In the genomic region with DNA sequence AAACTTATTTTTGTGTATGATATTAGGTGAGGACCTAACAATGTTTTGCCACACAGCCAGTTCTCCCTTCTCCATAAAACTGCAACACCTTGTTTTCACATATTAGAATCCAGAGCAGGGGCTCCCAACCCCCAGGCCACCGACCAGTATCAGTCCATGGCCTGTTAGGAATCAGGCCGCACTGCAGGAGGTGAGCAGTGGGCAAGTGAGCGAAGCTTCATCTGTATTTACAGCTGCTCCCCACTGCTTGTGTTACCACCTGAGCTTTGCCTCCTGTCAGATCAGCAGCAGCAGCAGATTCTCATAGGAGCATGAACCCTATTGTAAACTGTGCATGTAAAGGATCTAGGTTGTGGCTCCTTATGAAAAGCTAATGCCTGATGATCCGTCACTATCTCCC, we compare ENCODE assay signal across 7 cellular contexts.
"Had no signal": no experiment of that assay in that cellular context is flagged by ENCODE, and none has a peak within 500 bp of the region (broad histone marks: within the 10 kb centered on the region; RNA-seq: fewer than 3 reads in every experiment).

No MANE protein-coding gene starts in this region.

- H2AFZ ChIP-seq: GM23338 had no signal

- H3K4me3 ChIP-seq: GM23338, K562 had no signal

- H3K4me3 Mint-ChIP-seq: GM23338, H9, HFFc6 had no signal

- H3K4me2 ChIP-seq: GM23338 had no signal

- ATAC-seq: GM23338, K562 had no signal

- H3K27ac Mint-ChIP-seq: GM23338, HFFc6 had no signal

- DNase-seq: H9, HCEC 1CT, HFFc6, IMR-90, KG1 had no signal

- H3K9me3 Mint-ChIP-seq: HFFc6 had no signal
